ENCODE assay signal across 18 cellular contexts in genomic region chr3:197561926-197562325, GRCh38. TPM values are rescaled to one million over a fixed set of nuclear protein-coding genes. Genes with fewer than 3 reads are reported as not detected.
A peak's percentile ranks its signal among the peaks of the same experiment; 100 is the strongest.
DNase-seq lines count a peak whose midpoint lies in the region; ATAC-seq and TF ChIP-seq lines count a peak whose summit lies in the region.
"Had no signal": no experiment of that assay in that cellular context is flagged by ENCODE, and none has a peak within 500 bp of the region (broad histone marks: within the 10 kb centered on the region; RNA-seq: fewer than 3 reads in every experiment).

No MANE protein-coding gene starts in this region.

- TF ChIP-seq POLR2A in upper lobe of left lung (IDR thresholded peaks at IDR 0.05) = no peak

- no peaks in the 10 kb centered on the region for H3K27me3 ChIP-seq in upper lobe of left lung

- H3K4me1 Mint-ChIP-seq in activated naive CD8-positive, alpha-beta T cell treated with anti-CD3 and anti-CD28 coated beads, Interleukin-2, amount 10 ng/mL, durations not matched to agents 7 days and 5 days = peaks cover 17% of the 10 kb centered on the region
- H3K4me1 Mint-ChIP-seq in activated naive CD8-positive, alpha-beta T cell treated with anti-CD3 and anti-CD28 coated beads for 36 hours = peaks cover 3% of the 10 kb centered on the region
- peaks cover 8% of the 10 kb centered on the region for H3K4me1 Mint-ChIP-seq in memory B cell

- peak overlapping the region; percentile 19 for H3K4me3 Mint-ChIP-seq in activated naive CD8-positive, alpha-beta T cell treated with anti-CD3 and anti-CD28 coated beads, Interleukin-2, amount 10 ng/mL, durations not matched to agents 7 days and 5 days
- no peak overlapping the region for H3K4me3 Mint-ChIP-seq in activated naive CD8-positive, alpha-beta T cell treated with anti-CD3 and anti-CD28 coated beads for 36 hours
- H3K4me3 Mint-ChIP-seq in memory B cell = peak overlapping the region; percentile 22
- H3K4me3 Mint-ChIP-seq: H9 had no signal

- H3K9me3 Mint-ChIP-seq in activated naive CD8-positive, alpha-beta T cell treated with anti-CD3 and anti-CD28 coated beads, Interleukin-2, amount 10 ng/mL, durations not matched to agents 7 days and 5 days = peaks cover 17% of the 10 kb centered on the region
- peaks cover 8% of the 10 kb centered on the region for H3K9me3 Mint-ChIP-seq in activated naive CD8-positive, alpha-beta T cell treated with anti-CD3 and anti-CD28 coated beads for 36 hours
- H3K9me3 Mint-ChIP-seq in memory B cell = peaks cover 3% of the 10 kb centered on the region

- no peak overlapping the region for H3K4me3 ChIP-seq in upper lobe of left lung

- POLR2A ChIA-PET in activated naive CD8-positive, alpha-beta T cell treated with anti-CD3 and anti-CD28 coated beads, Interleukin-2, amount 10 ng/mL, durations not matched to agents 7 days and 5 days (lab: Charles Lee) = no interaction called here

- no peaks in the 10 kb centered on the region for H3K4me1 ChIP-seq in upper lobe of left lung

- TF ChIP-seq EP300 in upper lobe of left lung (IDR thresholded peaks at IDR 0.05) = no peak

- H3K27ac Mint-ChIP-seq in activated naive CD8-positive, alpha-beta T cell treated with anti-CD3 and anti-CD28 coated beads, Interleukin-2, amount 10 ng/mL, durations not matched to agents 7 days and 5 days = peak overlapping the region; percentile 54
- no peak overlapping the region for H3K27ac Mint-ChIP-seq in activated naive CD8-positive, alpha-beta T cell treated with anti-CD3 and anti-CD28 coated beads for 36 hours
- peak overlapping the region; percentile 48 for H3K27ac Mint-ChIP-seq in memory B cell
- H3K27ac Mint-ChIP-seq: H9 had no signal

- H3K27me3 Mint-ChIP-seq in activated naive CD8-positive, alpha-beta T cell treated with anti-CD3 and anti-CD28 coated beads, Interleukin-2, amount 10 ng/mL, durations not matched to agents 7 days and 5 days = peaks cover 22% of the 10 kb centered on the region
- H3K27me3 Mint-ChIP-seq in activated naive CD8-positive, alpha-beta T cell treated with anti-CD3 and anti-CD28 coated beads for 36 hours = peaks cover 39% of the 10 kb centered on the region
- H3K27me3 Mint-ChIP-seq in memory B cell = no peaks in the 10 kb centered on the region

- no peak for ATAC-seq in activated naive CD8-positive, alpha-beta T cell treated with anti-CD3 and anti-CD28 coated beads, Interleukin-2, amount 10 ng/mL, durations not matched to agents 7 days and 5 days (ENCODE audit: low read depth)
- peak; percentile 53 for ATAC-seq in memory B cell (ENCODE audit: low read depth)
- no peak for ATAC-seq in upper lobe of left lung (ENCODE audit: low FRiP score in 2 of 2)
- ATAC-seq: Panc1, Right ventricle myocardium inferior had no signal

- no peaks in the 10 kb centered on the region for H3K36me3 ChIP-seq in upper lobe of left lung

- no peak for TF ChIP-seq CTCF in upper lobe of left lung (IDR thresholded peaks at IDR 0.05)

- H3K27ac ChIP-seq in upper lobe of left lung = no peak overlapping the region

- peaks cover 0 to 5% (median 2%) of the 10 kb centered on the region in 4 donors for H3K9me3 ChIP-seq in upper lobe of left lung

- H3K36me3 Mint-ChIP-seq in activated naive CD8-positive, alpha-beta T cell treated with anti-CD3 and anti-CD28 coated beads, Interleukin-2, amount 10 ng/mL, durations not matched to agents 7 days and 5 days = peaks cover 32% of the 10 kb centered on the region
- no peaks in the 10 kb centered on the region for H3K36me3 Mint-ChIP-seq in activated naive CD8-positive, alpha-beta T cell treated with anti-CD3 and anti-CD28 coated beads for 36 hours
- H3K36me3 Mint-ChIP-seq in memory B cell = peaks cover 2% of the 10 kb centered on the region
- H3K36me3 Mint-ChIP-seq: CD4-positive, CD25-positive, alpha-beta regulatory T cell had no signal

- DNase-seq in activated naive CD8-positive, alpha-beta T cell treated with anti-CD3 and anti-CD28 coated beads, Interleukin-2, amount 10 ng/mL, durations not matched to agents 7 days and 5 days = no peak
- no peak for DNase-seq in activated naive CD8-positive, alpha-beta T cell treated with anti-CD3 and anti-CD28 coated beads for 36 hours
- DNase-seq in NAMALWA (ENCODE audit: low spot score) = peak; percentile 49
- DNase-seq in memory B cell (ENCODE audit: low spot score in 2 of 2) = no peak
- no peak for DNase-seq in EL
- no peak for DNase-seq in upper lobe of left lung
- no peak for DNase-seq in epidermal melanocyte (ENCODE audit: insufficient read length, low spot score)
- DNase-seq in activated CD8-positive, alpha-beta memory T cell treated with anti-CD3 and anti-CD28 coated beads, Interleukin-2, amount 50 U/mL, for 4 hours = no peak
- DNase-seq: CD4-positive, CD25-positive, alpha-beta regulatory T cell; DMS53; H9; NCI-H1092; NCI-H2107; NCI-H345; SK-N-SH had no signal

- WGBS in upper lobe of left lung, 2 donors = 58 to 63% methylated on average over 5 of the region's 5 CpGs

RNA-seq across cellular contexts. Expression of gene BDH1, which starts 6.2 kb away (rescaled TPM):
- 100 to 1,000 TPM; 108 to 114 TPM for total RNA-seq in activated naive CD8-positive, alpha-beta T cell treated with anti-CD3 and anti-CD28 coated beads, Interleukin-2, amount 10 ng/mL, durations not matched to agents 7 days and 5 days
- total RNA-seq in activated naive CD8-positive, alpha-beta T cell treated with anti-CD3 and anti-CD28 coated beads for 36 hours = 10 to 100 TPM; 63.5 to 71.0 TPM
- 10 to 100 TPM; 13.5 to 30.4 (median 23.0) TPM for total RNA-seq in upper lobe of left lung
- total RNA-seq: G401 had no signal
